8 cellular contexts compared by ENCODE assay signal in genomic region chr12:98516184-98516873, GRCh38. TPM values are rescaled to one million over a fixed set of nuclear protein-coding genes. Genes with fewer than 3 reads are reported as not detected.
A peak's percentile ranks its signal among the peaks of the same experiment; 100 is the strongest.
DNase-seq lines count a peak whose midpoint lies in the region; ATAC-seq and TF ChIP-seq lines count a peak whose summit lies in the region.

No MANE protein-coding gene starts in this region.

- H4K20me1 ChIP-seq in OCI-LY7 (ENCODE audit: insufficient read depth, low read length) = peaks cover 15% of the 10 kb centered on the region; the same call in 1 of the 2 replicates

- POLR2A ChIA-PET in OCI-LY7 (lab: Charles Lee) = interaction anchor here (0.7 to 5.6 kb wide), 4 partner anchors 11 to 79 kb away, joined by 3 to 64 read pairs (median 23); no protein-coding TSS in a partner anchor

- H2AFZ ChIP-seq in OCI-LY7 (ENCODE audit: low read length) = no peak overlapping the region

- peak overlapping the region; percentile 95 to 98 (median 97) for H3K27ac Mint-ChIP-seq in IgD-negative memory B cell

- no peaks in the 10 kb centered on the region for H3K9me2 ChIP-seq in OCI-LY7 (ENCODE audit: insufficient read depth, low read length)

- H3K9me3 Mint-ChIP-seq in IgD-negative memory B cell = peaks cover 0 to 2% (median 0%) of the 10 kb centered on the region in 3 donors

- no peaks in the 10 kb centered on the region for H3K36me3 Mint-ChIP-seq in IgD-negative memory B cell

- H3K9me3 ChIP-seq in OCI-LY7 (ENCODE audit: low read length) = no peaks in the 10 kb centered on the region

- H3K4me1 Mint-ChIP-seq in IgD-negative memory B cell = peaks cover 31 to 61% (median 39%) of the 10 kb centered on the region in 3 donors

- TF ChIP-seq CTCF in OCI-LY7 (conservative IDR thresholded peaks at IDR 0.05; ENCODE audit: low read length) = peak; percentile 86

- peaks cover 1% of the 10 kb centered on the region for H3K27me3 Mint-ChIP-seq in IgD-negative memory B cell

- peak; percentile 85 for DNase-seq in DMS153 (lab: John Stamatoyannopoulos, UW)
- peak; percentile 98 for DNase-seq in OCI-LY7 (ENCODE audit: low spot score)
- peak; percentile 84 for DNase-seq in activated T-cell treated with anti-CD3 and anti-CD28 coated beads for 48 hours (ENCODE audit: low read depth)
- peak; percentile 84 for DNase-seq in myocyte (ENCODE audit: low read depth)
- peak; percentile 78 to 86 for DNase-seq in stimulated activated CD8-positive, alpha-beta memory T cell treated with anti-CD3 and anti-CD28 coated beads, Interleukin-7, amount 100 ng/mL, for 48 hours (ENCODE audit: extremely low read depth in 1 of 2, low read depth in 1 of 2)

- peaks cover 37% of the 10 kb centered on the region for H3K4me1 ChIP-seq in OCI-LY7 (ENCODE audit: insufficient read depth, low read length, poor library complexity, severe bottlenecking)

- peak overlapping the region; percentile 77 for H3K4me3 ChIP-seq in OCI-LY7 (ENCODE audit: low read depth, low read length, poor library complexity, severe bottlenecking)

- H3K36me3 ChIP-seq in OCI-LY7 (ENCODE audit: insufficient read depth, low read length) = peaks cover 77% of the 10 kb centered on the region

- CTCF ChIA-PET in OCI-LY7 (lab: Charles Lee; ENCODE audit: unreplicated experiment) = no interaction called here

- peaks cover 76% of the 10 kb centered on the region for H3K79me2 ChIP-seq in OCI-LY7 (ENCODE audit: insufficient read depth, low read depth, low read length)

- peak; percentile 61 for ATAC-seq in GM21528 (IDR thresholded peaks at IDR 0.05; ENCODE audit: low FRiP score, unreplicated experiment)
- peak; percentile 74 for ATAC-seq in esophagus mucosa

- intact Hi-C loops in OCI-LY7 (cut with micrococcal nuclease; ENCODE audit: unreplicated experiment) = loop anchor here (1.0 to 10.0 kb wide), 7 partner anchors 12 to 1088 kb away; partner anchors contain the start of genes APAF1 and IKBIP

- H3K27ac ChIP-seq in OCI-LY7 (ENCODE audit: low read depth, low read length, poor library complexity, severe bottlenecking) = peak overlapping the region; percentile 99

- no TSS peak for BruUV-seq in OCI-LY7 (replicated peaks; lab: Mats Ljungman, UMichigan)

- H3K4me3 Mint-ChIP-seq in IgD-negative memory B cell = peak overlapping the region; percentile 93 to 100 (median 98)

- H3K4me2 ChIP-seq in OCI-LY7 (ENCODE audit: low read length) = peak overlapping the region; percentile 65

RNA-seq across cellular contexts. Expression of gene TMPO, which starts 0.9 kb away (rescaled TPM):
- 63.7 TPM for polyA plus RNA-seq in IgD-negative memory B cell
- 377 and 402 TPM in 2 replicates for total RNA-seq in OCI-LY7 (2014; rRNA removed; shearing (Covaris generic))
- total RNA-seq in OCI-LY7 (2022) (389 and 436 TPM in 2 replicates), esophagus mucosa (55.0 TPM), myocyte (32.4 and 35.8 TPM in 2 replicates)
- 8.6 TPM for polyA plus RNA-seq in myocyte (2012)

Comparison
In these comparisons a context has a peak if more than half of its experiments do, and no peak if none do; other contexts are left out.
1. Peak in every context shown above with its lines: DNase-seq, ATAC-seq, H3K4me3 ChIP-seq and H3K27ac ChIP-seq.